Comparison of ENCODE assay signal across 9 cellular contexts in the genomic region with DNA sequence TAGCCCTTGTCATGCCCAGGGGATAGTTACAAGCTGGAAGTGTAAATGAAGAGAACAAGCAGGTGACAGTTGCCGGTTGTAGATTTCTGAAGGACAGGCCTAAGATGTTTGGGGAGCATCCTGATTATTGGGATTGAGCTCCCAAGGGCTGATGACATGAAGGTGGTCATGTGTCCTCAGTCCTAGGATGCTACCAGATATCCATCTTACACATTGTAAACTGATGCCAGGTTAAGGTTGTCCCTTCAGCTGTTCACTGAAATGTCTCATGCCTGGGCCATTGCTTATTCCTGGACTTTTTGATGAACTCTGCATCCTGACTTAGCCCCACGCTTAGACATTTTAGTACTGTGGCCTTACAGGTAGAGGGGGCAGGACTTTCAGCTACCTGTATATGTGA. TPM values are rescaled to one million over a fixed set of nuclear protein-coding genes. Genes with fewer than 3 reads are reported as not detected.
A peak's percentile ranks its signal among the peaks of the same experiment; 100 is the strongest.
DNase-seq lines count a peak whose midpoint lies in the region; TF ChIP-seq lines count a peak whose summit lies in the region.
"Had no signal": no experiment of that assay in that cellular context is flagged by ENCODE, and none has a peak within 500 bp of the region (broad histone marks: within the 10 kb centered on the region; RNA-seq: fewer than 3 reads in every experiment).

No MANE protein-coding gene starts in this region.

- no peaks in the 10 kb centered on the region for H3K27me3 Mint-ChIP-seq in neural crest cell (ENCODE audit: low read depth)

- in situ Hi-C loops in ACHN (cut with HindIII; ENCODE audit: low pct_ligation_motif_present, low pct_unique_long_range_greater_than_20kb, low sequenced_read_pairs): no loop called here

- H3K9ac ChIP-seq in BLaER1 treated with 17β-estradiol and CSF1 and Interleukin-3, amounts not matched to agents 10 nM and 100 nM: peak overlapping the region; percentile 90 to 99 (median 95); a peak in 21 of 22 replicates

- peaks cover 0 to 29% (median 5%) of the 10 kb centered on the region in 11 experiments; a peak in 9 of 22 replicates for H3K36me3 ChIP-seq in BLaER1 treated with 17β-estradiol and CSF1 and Interleukin-3, amounts not matched to agents 10 nM and 100 nM

- peaks cover 45 to 61% (median 57%) of the 10 kb centered on the region in 10 experiments for H3K4me1 ChIP-seq in BLaER1 treated with 17β-estradiol and CSF1 and Interleukin-3, amounts not matched to agents 10 nM and 100 nM

- H3K9me3 ChIP-seq in BLaER1 treated with 17β-estradiol and CSF1 and Interleukin-3, amounts not matched to agents 10 nM and 100 nM (replicated peaks in 1 of 11): no peaks in the 10 kb centered on the region

- H3K27ac Mint-ChIP-seq in neural crest cell (ENCODE audit: unreplicated experiment): no peak overlapping the region

- peaks cover 5% of the 10 kb centered on the region for H3K36me3 Mint-ChIP-seq in neural crest cell (ENCODE audit: low read depth)

- intact Hi-C loops in posterior cingulate gyrus (cut with DNase I): loop anchor here (2.0 to 5.0 kb wide), 4 partner anchors 47 to 168 kb away; partner anchors contain the start of genes H2AZ2, OGDH, PPIA and TMED4

- peaks cover 32% of the 10 kb centered on the region for H3K4me1 Mint-ChIP-seq in neural crest cell

- H4K20me1 ChIP-seq in BLaER1 treated with 17β-estradiol and CSF1 and Interleukin-3, amounts not matched to agents 10 nM and 100 nM: peaks cover 39 to 61% (median 51%) of the 10 kb centered on the region in 11 experiments; a peak in 19 of 22 replicates

- peak overlapping the region; percentile 87 to 100 (median 98) for H3K4me2 ChIP-seq in BLaER1 treated with 17β-estradiol and CSF1 and Interleukin-3, amounts not matched to agents 10 nM and 100 nM

- no peaks in the 10 kb centered on the region for H3K27me3 ChIP-seq in BLaER1 treated with 17β-estradiol and CSF1 and Interleukin-3, amounts not matched to agents 10 nM and 100 nM

- DNase-seq in LNCaP clone FGC (ENCODE audit: low read depth) (no peak), coronary artery (ENCODE audit: low spot score) (no peak), neural crest cell (ENCODE audit: low read depth, low spot score) (no peak), GM19240 (ENCODE audit: insufficient read length, low spot score) (no peak), posterior cingulate gyrus (no peak), ACHN (no peak)
- DNase-seq in stimulated activated CD4-positive, alpha-beta T cell treated with anti-CD3 and anti-CD28 coated beads, Interleukin-2, amount 100 ng/mL, for 24 hours: no peak
- DNase-seq: amygdala had no signal

- peak overlapping the region in 2 of 11 experiments; percentile 52 to 94; a peak in 2 of 22 replicates for H3K27ac ChIP-seq in BLaER1 treated with 17β-estradiol and CSF1 and Interleukin-3, amounts not matched to agents 10 nM and 100 nM
- H3K27ac ChIP-seq in coronary artery: peak overlapping the region in 1 of 2 donors; percentile 95

- TF ChIP-seq CTCF in LNCaP clone FGC (IDR thresholded peaks at IDR 0.05; ENCODE audit: control insufficient read depth, extremely low read depth, insufficient read depth) (no peak), coronary artery (IDR thresholded peaks at IDR 0.05) (no peak), neural crest cell (conservative IDR thresholded peaks at IDR 0.05) (no peak)

- H3K9me3 Mint-ChIP-seq in neural crest cell: no peaks in the 10 kb centered on the region

- peak overlapping the region; percentile 93 to 100 (median 99) for H3K4me3 ChIP-seq in BLaER1 treated with 17β-estradiol and CSF1 and Interleukin-3, amounts not matched to agents 10 nM and 100 nM
- H3K4me3 ChIP-seq in LNCaP clone FGC (ENCODE audit: low read depth, low read length): peak overlapping the region; percentile 80
- H3K4me3 ChIP-seq in coronary artery: peak overlapping the region; percentile 96

- H3K4me3 Mint-ChIP-seq in neural crest cell: peak overlapping the region; percentile 87

RNA-seq across cellular contexts. Expression of gene ZMIZ2, which starts 1.3 kb away (rescaled TPM):
- total RNA-seq in neural crest cell: 93.9 and 99.5 TPM in 2 replicates

RNA-seq across cellular contexts. Expression of gene PPIA, which starts 46.5 kb away (rescaled TPM):
- 2,244 and 2,316 TPM in 2 replicates for total RNA-seq in neural crest cell
